ENCODE assay signal across 12 cellular contexts in the genomic region with DNA sequence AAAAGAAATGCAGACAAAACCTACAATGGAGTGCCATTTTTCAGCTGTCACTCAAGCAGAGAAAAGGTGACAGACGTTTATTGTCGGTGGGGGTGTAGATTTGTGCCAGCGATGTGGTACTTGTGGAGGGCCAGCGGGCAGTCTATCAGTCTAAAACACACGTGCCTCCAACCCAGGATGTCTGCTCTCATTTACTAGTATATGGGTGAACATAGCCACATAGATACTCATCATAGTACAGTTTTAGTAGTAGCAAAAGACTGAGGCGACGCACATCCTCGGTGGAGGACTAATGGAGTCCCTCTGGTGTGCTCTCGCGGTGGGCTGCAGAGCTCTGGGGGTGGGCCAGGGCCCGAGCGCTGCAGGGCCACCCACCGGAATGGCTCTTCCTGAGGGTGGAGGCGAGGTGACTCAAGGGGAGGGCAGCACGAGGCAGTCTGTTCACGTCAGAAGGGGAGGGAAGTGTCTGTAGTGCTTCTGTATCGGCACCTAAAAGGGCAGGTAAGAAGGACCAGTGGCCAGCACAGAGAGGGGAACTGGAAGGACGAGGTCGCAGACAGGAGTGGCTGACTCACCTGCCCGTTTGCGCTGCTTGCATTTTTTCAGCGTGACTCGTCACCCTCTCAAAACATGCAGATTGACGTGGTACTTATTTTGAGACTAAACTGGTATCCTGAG. TPM values are rescaled to one million over a fixed set of nuclear protein-coding genes. Genes with fewer than 3 reads are reported as not detected.
DNase-seq lines count a peak whose midpoint lies in the region; ATAC-seq and TF ChIP-seq lines count a peak whose summit lies in the region.
"Had no signal": no experiment of that assay in that cellular context is flagged by ENCODE, and none has a peak within 500 bp of the region (broad histone marks: within the 10 kb centered on the region; RNA-seq: fewer than 3 reads in every experiment).

No MANE protein-coding gene starts in this region.

- CTCF ChIA-PET in Calu3 (lab: Charles Lee) = interaction anchor here (0.6 to 1.9 kb wide), 5 partner anchors 10 to 445 kb away, joined by 3 to 9 read pairs (median 4); no protein-coding TSS in a partner anchor

- H3K4me3 Mint-ChIP-seq in Calu3 (ENCODE audit: low read depth, unreplicated experiment) = peak overlapping the region; percentile 63
- no peak overlapping the region for H3K4me3 Mint-ChIP-seq in memory B cell
- H3K4me3 Mint-ChIP-seq: activated T-cell treated with anti-CD3 and anti-CD28 coated beads, Interleukin-2, amount 50 U/mL, for 72 hours; CD4-positive, alpha-beta memory T cell; nephron had no signal

- peaks cover 62% of the 10 kb centered on the region for H3K36me3 Mint-ChIP-seq in Calu3 (ENCODE audit: insufficient read depth, unreplicated experiment)
- peaks cover 29% of the 10 kb centered on the region for H3K36me3 Mint-ChIP-seq in memory B cell

- intact Hi-C loops in Calu3 (cut with micrococcal nuclease; ENCODE audit: unreplicated experiment) = no loop called here
- intact Hi-C loops in dorsolateral prefrontal cortex (cut with DNase I) = loop anchor here in 1 of 2 donors (1.0 kb wide), 1 partner anchor 93 kb away; no protein-coding TSS in a partner anchor

- ATAC-seq in memory B cell (ENCODE audit: low read depth) (no peak), HG02759 (IDR thresholded peaks at IDR 0.05; ENCODE audit: unreplicated experiment) (no peak)

- peaks cover 28% of the 10 kb centered on the region for H3K4me1 Mint-ChIP-seq in Calu3 (ENCODE audit: low read depth, unreplicated experiment)
- no peaks in the 10 kb centered on the region for H3K4me1 Mint-ChIP-seq in memory B cell
- H3K4me1 Mint-ChIP-seq: nephron had no signal

- TF ChIP-seq CTCF in Calu3 (IDR thresholded peaks at IDR 0.05; ENCODE audit: unreplicated experiment) (no peak), dorsolateral prefrontal cortex (IDR thresholded peaks at IDR 0.05 in 54 of 56, conservative IDR thresholded peaks at IDR 0.05 in 2 of 56; ENCODE audit: low read depth in 1 of 56, partially characterized antibody in 56 of 56) (no peak)

- H3K27ac Mint-ChIP-seq in Calu3 (ENCODE audit: unreplicated experiment) = peak overlapping the region; percentile 73
- peak overlapping the region; percentile 18 for H3K27ac Mint-ChIP-seq in memory B cell
- H3K27ac Mint-ChIP-seq: activated T-cell treated with anti-CD3 and anti-CD28 coated beads, Interleukin-2, amount 50 U/mL, for 72 hours; nephron had no signal

- peak overlapping the region; percentile 40 to 97 (median 89) for H3K27ac ChIP-seq in dorsolateral prefrontal cortex

- H3K27me3 Mint-ChIP-seq in Calu3 (ENCODE audit: unreplicated experiment) = no peaks in the 10 kb centered on the region
- no peaks in the 10 kb centered on the region for H3K27me3 Mint-ChIP-seq in memory B cell
- H3K27me3 Mint-ChIP-seq: CD4-positive, alpha-beta memory T cell had no signal

- DNase-seq in Calu3 (peak; percentile 94), NCI-H226 (peak; percentile 77), dorsolateral prefrontal cortex (no peak), memory B cell (ENCODE audit: low spot score in 2 of 2) (no peak), DMS79 (lab: John Stamatoyannopoulos, UW) (no peak), NOMO-1 treated with DMSO at 0.1 percent for 48 hours (lab: John Stamatoyannopoulos, UW; ENCODE audit: unreplicated experiment) (no peak), cerebellar nuclear complex (lab: John Stamatoyannopoulos, UW) (no peak)
- DNase-seq: activated T-cell treated with anti-CD3 and anti-CD28 coated beads, Interleukin-2, amount 50 U/mL, for 72 hours; CD4-positive, alpha-beta memory T cell; NCI-H1417 had no signal

- H3K9me3 Mint-ChIP-seq in Calu3 (ENCODE audit: low read depth, unreplicated experiment) (peaks cover 3% of the 10 kb centered on the region), memory B cell (no peaks in the 10 kb centered on the region)
- H3K9me3 Mint-ChIP-seq: activated T-cell treated with anti-CD3 and anti-CD28 coated beads, Interleukin-2, amount 50 U/mL, for 72 hours; CD4-positive, alpha-beta memory T cell had no signal

- BruUV-seq in Calu3 (replicated peaks; lab: Mats Ljungman, UMichigan) = no TSS peak

- peak overlapping the region in 18 of 59 donors; percentile 0 to 46 (median 13) for H3K4me3 ChIP-seq in dorsolateral prefrontal cortex

- no peaks in the 10 kb centered on the region for H3K27me3 ChIP-seq in dorsolateral prefrontal cortex

RNA-seq across cellular contexts. Expression of a gene that starts 26.1 kb away (rescaled TPM):
- total RNA-seq in Calu3 (2022) = 68.4 and 74.2 TPM in 2 replicates
- 100 to 1,000 TPM in 4 of 120 experiments, 10 to 100 TPM in 116; 42.1 to 121 (median 68.6) TPM for total RNA-seq in dorsolateral prefrontal cortex

Comparison
In these comparisons a context has a peak if more than half of its experiments do, and no peak if none do; other contexts are left out.
1. DNase-seq: peak in Calu3 (single experiment) and NCI-H226 (single experiment); none in dorsolateral prefrontal cortex (0 of 10), memory B cell (0 of 2), DMS79 (single experiment), NOMO-1 treated with DMSO at 0.1 percent for 48 hours (single experiment) and cerebellar nuclear complex (0 of 2).